In genomic region chr4:23572382-23572781, GRCh38 we compare ENCODE assay signal across 26 cellular contexts.
"Had no signal": no experiment of that assay in that cellular context is flagged by ENCODE, and none has a peak within 500 bp of the region (broad histone marks: within the 10 kb centered on the region; RNA-seq: fewer than 3 reads in every experiment).

No MANE protein-coding gene starts in this region.

- H3K27ac ChIP-seq: colonic mucosa, epithelial cell of prostate, esophagus squamous epithelium, gastrocnemius medialis, heart right ventricle, left lung, lower lobe of right lung had no signal

- H3K9me3 ChIP-seq: colonic mucosa, esophagus squamous epithelium, gastrocnemius medialis, lower lobe of right lung had no signal

- H3K27me3 ChIP-seq: colonic mucosa, esophagus squamous epithelium, gastrocnemius medialis, heart right ventricle, left lung had no signal

- H3K36me3 ChIP-seq: colonic mucosa, esophagus squamous epithelium, gastrocnemius medialis, heart right ventricle, left lung, lower lobe of right lung had no signal

- DNase-seq: colonic mucosa; cortex of kidney; effector CD8-positive, alpha-beta T cell; effector memory CD8-positive, alpha-beta T cell; endodermal cell; erythroblast; esophagus squamous epithelium; foreskin fibroblast; foreskin melanocyte; gastrocnemius medialis; glutamatergic neuron; head of caudate nucleus; heart right ventricle; hippocampal formation; left cardiac atrium; left ventricle myocardium superior; lower lobe of right lung; mesendoderm; midbrain; naive thymus-derived CD4-positive, alpha-beta T cell had no signal

- FAIRE-seq: endometrium, islet of Langerhans, keratinocyte had no signal

- H3K4me1 ChIP-seq: colonic mucosa, esophagus squamous epithelium, gastrocnemius medialis, heart right ventricle, left lung, lower lobe of right lung had no signal

- ATAC-seq: effector memory CD8-positive, alpha-beta T cell; esophagus mucosa; gastrocnemius medialis; heart right ventricle; left cardiac atrium; left lung; left ventricle myocardium superior; lower lobe of right lung; naive thymus-derived CD4-positive, alpha-beta T cell had no signal

- H3K4me3 ChIP-seq: colonic mucosa, esophagus squamous epithelium, gastrocnemius medialis, heart right ventricle, left lung, lower lobe of right lung had no signal
